ENCODE assay signal across 8 cellular contexts in genomic region chr10:99431190-99431549, GRCh38. TPM values are rescaled to one million over a fixed set of nuclear protein-coding genes. Genes with fewer than 3 reads are reported as not detected.
A peak's percentile ranks its signal among the peaks of the same experiment; 100 is the strongest.
DNase-seq lines count a peak whose midpoint lies in the region; ATAC-seq and TF ChIP-seq lines count a peak whose summit lies in the region.

No MANE protein-coding gene starts in this region.

- H3K4me3 ChIP-seq in AG09309 (ENCODE audit: control insufficient read depth, low read depth, low read length) (peak overlapping the region; percentile 100), OCI-LY3 (ENCODE audit: low read length) (peak overlapping the region; percentile 92), breast epithelium (peak overlapping the region; percentile 65 to 88 (median 66)), iPS-20b (ENCODE audit: low read length) (peak overlapping the region; percentile 93)

- TF ChIP-seq CTCF in AG09309 (IDR thresholded peaks at IDR 0.05; ENCODE audit: control insufficient read depth, insufficient read depth, low read depth, low read length, missing control alignments) (no peak), OCI-LY3 (IDR thresholded peaks at IDR 0.05; ENCODE audit: low read depth, low read length) (no peak), breast epithelium (IDR thresholded peaks at IDR 0.05) (no peak)

- peak overlapping the region; percentile 37 for H3K27ac ChIP-seq in OCI-LY3 (ENCODE audit: low read length)
- H3K27ac ChIP-seq in breast epithelium, result peak overlapping the region; percentile 87 to 95
- H3K27ac ChIP-seq in iPS-20b (ENCODE audit: low read length), result peak overlapping the region; percentile 59

- peaks cover 12% of the 10 kb centered on the region for H3K4me1 ChIP-seq in OCI-LY3 (ENCODE audit: low read length)
- H3K4me1 ChIP-seq in breast epithelium, result peaks cover 0 to 6% of the 10 kb centered on the region in 2 donors
- peaks cover 6% of the 10 kb centered on the region; the same call in 1 of the 2 replicates for H3K4me1 ChIP-seq in iPS-20b (ENCODE audit: insufficient read depth, low read length)

- no peaks in the 10 kb centered on the region for H4K20me1 ChIP-seq in OCI-LY3 (ENCODE audit: insufficient read depth, low read length)

- intact Hi-C loops in breast epithelium (cut with DNase I; ENCODE audit: low total_unique reads) (loop anchor here (5.0 kb wide), 1 partner anchor 181 kb away; no protein-coding TSS in a partner anchor), sciatic nerve (cut with DNase I) (loop anchor here (5.0 kb wide), 1 partner anchor 181 kb away; no protein-coding TSS in a partner anchor)

- H2AFZ ChIP-seq in OCI-LY3 (ENCODE audit: low read depth, low read length), result peak overlapping the region; percentile 62; the same call in 1 of the 2 replicates

- DNase-seq in AG09309 (ENCODE audit: low read depth), result no peak
- DNase-seq in breast epithelium (ENCODE audit: low spot score in 2 of 2), result peak; percentile 61 to 73
- DNase-seq in sciatic nerve (ENCODE audit: low spot score), result peak; percentile 83
- DNase-seq in ecto neural progenitor cell (ENCODE audit: low spot score), result no peak

- peak overlapping the region; percentile 98 for H3K4me2 ChIP-seq in OCI-LY3 (ENCODE audit: low read length)

- no peaks in the 10 kb centered on the region for H3K9me3 ChIP-seq in OCI-LY3 (ENCODE audit: insufficient read depth, low read length)
- H3K9me3 ChIP-seq in breast epithelium, result no peaks in the 10 kb centered on the region
- H3K9me3 ChIP-seq in iPS-20b (ENCODE audit: insufficient read depth, low read depth, low read length), result no peaks in the 10 kb centered on the region

- peaks cover 16% of the 10 kb centered on the region for H3K79me2 ChIP-seq in OCI-LY3 (ENCODE audit: low read length)

- ATAC-seq in GM18505 (IDR thresholded peaks at IDR 0.05; ENCODE audit: unreplicated experiment) (peak; percentile 4), sciatic nerve (peak; percentile 67), HG03565 (IDR thresholded peaks at IDR 0.05; ENCODE audit: unreplicated experiment) (no peak)

- TF ChIP-seq POLR2A in GM18505 (IDR thresholded peaks at IDR 0.05; ENCODE audit: borderline replicate concordance, extremely low read depth, insufficient read depth, insufficient read length) (no peak), breast epithelium (IDR thresholded peaks at IDR 0.05) (no peak)

- peak overlapping the region; percentile 78 for H3K9ac ChIP-seq in OCI-LY3 (ENCODE audit: low read length)
- H3K9ac ChIP-seq in iPS-20b (ENCODE audit: low read depth, low read length), result peak overlapping the region; percentile 92

- H3K36me3 ChIP-seq in OCI-LY3 (replicated peaks; ENCODE audit: low read depth, low read length) (no peaks in the 10 kb centered on the region), breast epithelium (no peaks in the 10 kb centered on the region), iPS-20b (ENCODE audit: insufficient read depth, low read depth, low read length) (no peaks in the 10 kb centered on the region)

- no peaks in the 10 kb centered on the region for H3K27me3 ChIP-seq in OCI-LY3 (ENCODE audit: low read depth, low read length)
- H3K27me3 ChIP-seq in breast epithelium, result no peaks in the 10 kb centered on the region
- H3K27me3 ChIP-seq in iPS-20b (ENCODE audit: insufficient read depth, low read length), result no peaks in the 10 kb centered on the region

RNA-seq across cellular contexts. Expression of gene GOT1, which starts 0.7 kb away (rescaled TPM):
- total RNA-seq in breast epithelium, result 10 to 100 TPM; 13.9 to 18.4 (median 15.7) TPM
- 12.2 TPM for total RNA-seq in sciatic nerve

Comparison
In these comparisons a context has a peak if more than half of its experiments do, and no peak if none do; other contexts are left out.
1. DNase-seq: peak in breast epithelium (2 of 2) and sciatic nerve (single experiment); none in AG09309 (single experiment) and ecto neural progenitor cell (single experiment).
2. H3K27ac ChIP-seq: peak in every context shown above with its lines; median percentile 91 in breast epithelium; 59 in iPS-20b; 37 in OCI-LY3.
3. Peak in every context shown above with its lines, with median percentiles within 50 percentile points of each other: H3K4me3 ChIP-seq.